ENCODE assay signal across 10 cellular contexts in the genomic region with DNA sequence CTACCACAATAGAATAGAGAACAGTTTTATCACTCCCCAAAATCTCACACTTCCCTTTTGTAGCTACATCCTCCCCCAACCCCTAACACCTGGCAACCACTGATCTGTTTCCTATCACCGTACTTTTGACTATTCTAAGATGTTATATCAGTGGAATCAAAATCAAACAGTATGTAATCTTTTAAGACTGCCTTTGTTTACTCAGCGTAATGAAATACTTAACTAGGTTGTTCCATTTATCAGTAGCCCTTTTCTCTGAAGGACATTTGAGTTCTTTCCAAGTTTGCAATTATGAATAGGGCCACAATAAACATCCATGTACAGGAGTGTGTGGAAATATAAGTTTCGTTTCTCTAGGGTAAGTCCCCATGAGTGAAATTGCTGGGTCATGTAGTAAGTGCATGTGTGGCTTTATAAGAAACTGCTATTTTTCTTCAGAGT.
DNase-seq lines count a peak whose midpoint lies in the region; ATAC-seq and TF ChIP-seq lines count a peak whose summit lies in the region.
"Had no signal": no experiment of that assay in that cellular context is flagged by ENCODE, and none has a peak within 500 bp of the region (broad histone marks: within the 10 kb centered on the region; RNA-seq: fewer than 3 reads in every experiment).

No MANE protein-coding gene starts in this region.

- H3K9me3 Mint-ChIP-seq in CD4-positive, alpha-beta memory T cell = peaks cover 0 to 2% (median 0%) of the 10 kb centered on the region in 8 donors
- H3K9me3 Mint-ChIP-seq in T-helper 2 cell treated with Interferon-gamma antibody and Interleukin-4, amounts not matched to agents 5 μg/mL and 100 μg/mL, for 36 hours = no peaks in the 10 kb centered on the region

- peak overlapping the region; percentile 37 to 78 (median 68) for H3K4me3 Mint-ChIP-seq in CD4-positive, alpha-beta memory T cell
- peak overlapping the region; percentile 58 for H3K4me3 Mint-ChIP-seq in T-helper 2 cell treated with Interferon-gamma antibody and Interleukin-4, amounts not matched to agents 5 μg/mL and 100 μg/mL, for 36 hours

- H3K4me3 ChIP-seq in CD4-positive, alpha-beta memory T cell (ENCODE audit: low read length in 2 of 2) = peak overlapping the region in 1 of 2 donors; percentile 29
- H3K4me3 ChIP-seq in fibroblast of villous mesenchyme (ENCODE audit: low read depth, low read length) = no peak overlapping the region

- peaks cover 39 to 78% (median 55%) of the 10 kb centered on the region in 4 donors for H3K4me1 Mint-ChIP-seq in CD4-positive, alpha-beta memory T cell
- peaks cover 42% of the 10 kb centered on the region for H3K4me1 Mint-ChIP-seq in T-helper 2 cell treated with Interferon-gamma antibody and Interleukin-4, amounts not matched to agents 5 μg/mL and 100 μg/mL, for 36 hours (ENCODE audit: low read depth)

- peaks cover 0 to 2% of the 10 kb centered on the region in 2 donors for H3K27me3 Mint-ChIP-seq in CD4-positive, alpha-beta memory T cell
- H3K27me3 Mint-ChIP-seq in T-helper 2 cell treated with Interferon-gamma antibody and Interleukin-4, amounts not matched to agents 5 μg/mL and 100 μg/mL, for 36 hours (ENCODE audit: low read depth) = peaks cover 25% of the 10 kb centered on the region

- CTCF ChIA-PET in CD4-positive, alpha-beta memory T cell (lab: Charles Lee; ENCODE audit: partially characterized antibody) = interaction anchor here (0.6 to 2.1 kb wide), 4 partner anchors 14 to 234 kb away, joined by 3 to 5 read pairs (median 4); no protein-coding TSS in a partner anchor

- H3K27me3 ChIP-seq in CD4-positive, alpha-beta memory T cell (ENCODE audit: insufficient read depth, low read length) = no peaks in the 10 kb centered on the region
- no peaks in the 10 kb centered on the region for H3K27me3 ChIP-seq in foreskin keratinocyte

- ATAC-seq in GM18868 (IDR thresholded peaks at IDR 0.05; ENCODE audit: unreplicated experiment) (peak; percentile 46), GM21619 (IDR thresholded peaks at IDR 0.05; ENCODE audit: unreplicated experiment) (no peak), foreskin keratinocyte (no peak)
- ATAC-seq: Panc1 had no signal

- peak overlapping the region; percentile 53 for H3K27ac ChIP-seq in CD4-positive, alpha-beta memory T cell (ENCODE audit: low read depth, low read length)
- H3K27ac ChIP-seq in foreskin keratinocyte = no peak overlapping the region

- no peaks in the 10 kb centered on the region for H3K9me3 ChIP-seq in CD4-positive, alpha-beta memory T cell (ENCODE audit: control insufficient read depth in 1 of 2, low read length in 2 of 2)

- intact Hi-C loops in CD4-positive, alpha-beta memory T cell (cut with micrococcal nuclease) = loop anchor here (1.0 to 10.0 kb wide), 5 partner anchors 19 to 538 kb away; partner anchors contain the start of genes HDDC3 and UNC45A

- H3K36me3 ChIP-seq in CD4-positive, alpha-beta memory T cell (ENCODE audit: insufficient read depth, low read length) = no peaks in the 10 kb centered on the region

- H3K4me1 ChIP-seq in CD4-positive, alpha-beta memory T cell (ENCODE audit: insufficient read depth, low read length) = peaks cover 95% of the 10 kb centered on the region
- no peaks in the 10 kb centered on the region for H3K4me1 ChIP-seq in foreskin keratinocyte

- H3K27ac Mint-ChIP-seq in CD4-positive, alpha-beta memory T cell = peak overlapping the region; percentile 64 to 98 (median 88)
- peak overlapping the region; percentile 50 for H3K27ac Mint-ChIP-seq in T-helper 2 cell treated with Interferon-gamma antibody and Interleukin-4, amounts not matched to agents 5 μg/mL and 100 μg/mL, for 36 hours

- peak; percentile 59 to 84 (median 75) for DNase-seq in CD4-positive, alpha-beta memory T cell
- DNase-seq in T-helper 2 cell treated with Interferon-gamma antibody and Interleukin-4, amounts not matched to agents 5 μg/mL and 100 μg/mL, for 36 hours (ENCODE audit: low spot score) = no peak
- DNase-seq in fibroblast of villous mesenchyme (ENCODE audit: low read depth) (peak; percentile 0), HuH-7.5 (ENCODE audit: low spot score) (no peak), foreskin keratinocyte (no peak)
- DNase-seq: cortex of kidney, NCI-H2081 treated with DMSO at 0.1 percent for 48 hours had no signal

- TF ChIP-seq CTCF in fibroblast of villous mesenchyme (IDR thresholded peaks at IDR 0.05; ENCODE audit: insufficient read depth, low read depth, low read length) (no peak), foreskin keratinocyte (conservative IDR thresholded peaks at IDR 0.05) (no peak)

- POLR2A ChIA-PET in CD4-positive, alpha-beta memory T cell (lab: Charles Lee; ENCODE audit: partially characterized antibody) = interaction anchor here (1.1 to 1.8 kb wide), 3 partner anchors 9 to 19 kb away, joined by 3 to 8 read pairs (median 3); no protein-coding TSS in a partner anchor

- no peaks in the 10 kb centered on the region for H3K36me3 Mint-ChIP-seq in CD4-positive, alpha-beta memory T cell
- H3K36me3 Mint-ChIP-seq in T-helper 2 cell treated with Interferon-gamma antibody and Interleukin-4, amounts not matched to agents 5 μg/mL and 100 μg/mL, for 36 hours (ENCODE audit: low read depth) = peaks cover 1% of the 10 kb centered on the region

Comparison
In these comparisons a context has a peak if more than half of its experiments do, and no peak if none do; other contexts are left out.
1. DNase-seq: peak in CD4-positive, alpha-beta memory T cell (5 of 5) and fibroblast of villous mesenchyme (single experiment); none in T-helper 2 cell treated with Interferon-gamma antibody and Interleukin-4, amounts not matched to agents 5 μg/mL and 100 μg/mL, for 36 hours (single experiment), HuH-7.5 (single experiment) and foreskin keratinocyte (0 of 2).